In genomic region chr1:110860620-110861019, GRCh38 we compare ENCODE assay signal across 2 cellular contexts. TPM values are rescaled to one million over a fixed set of nuclear protein-coding genes. Genes with fewer than 3 reads are reported as not detected.
"Had no signal": no experiment of that assay in that cellular context is flagged by ENCODE, and none has a peak within 500 bp of the region (broad histone marks: within the 10 kb centered on the region; RNA-seq: fewer than 3 reads in every experiment).

No MANE protein-coding gene starts in this region.

RNA-seq across cellular contexts. Expression of gene CD53, which starts 12.3 kb away (rescaled TPM):
- total RNA-seq: PC-3, SJSA1 had no signal
